Comparison of ENCODE assay signal across 21 cellular contexts in genomic region chr14:70952485-70952884, GRCh38.
"Had no signal": no experiment of that assay in that cellular context is flagged by ENCODE, and none has a peak within 500 bp of the region (broad histone marks: within the 10 kb centered on the region; RNA-seq: fewer than 3 reads in every experiment).

No MANE protein-coding gene starts in this region.

- H3K9ac ChIP-seq: neural progenitor cell had no signal

- H3K27me3 Mint-ChIP-seq: activated B cell treated with CpG ODN at 0.5 μM for 24 hours; activated CD8-positive, alpha-beta memory T cell treated with anti-CD3 and anti-CD28 coated beads, Interleukin-2, amount 10 ng/mL, durations not matched to agents 7 days and 5 days; activated naive CD4-positive, alpha-beta T cell treated with anti-CD3 and anti-CD28 coated beads, Interleukin-2, amount 10 ng/mL, durations not matched to agents 7 days and 5 days had no signal

- H3K4me1 Mint-ChIP-seq: neural progenitor cell had no signal

- H3K4me2 ChIP-seq: neural progenitor cell had no signal

- ATAC-seq: activated CD8-positive, alpha-beta memory T cell treated with anti-CD3 and anti-CD28 coated beads, Interleukin-2, amount 10 ng/mL, durations not matched to agents 7 days and 5 days; activated CD8-positive, alpha-beta T cell treated with anti-CD3 and anti-CD28 coated beads, Interleukin-2, amount 10 ng/mL, durations not matched to agents 7 days and 5 days; gastroesophageal sphincter; left lobe of liver; natural killer cell; right lobe of liver had no signal

- H3K4me3 Mint-ChIP-seq: activated B cell treated with CpG ODN at 0.5 μM for 24 hours; activated CD8-positive, alpha-beta memory T cell treated with anti-CD3 and anti-CD28 coated beads, Interleukin-2, amount 10 ng/mL, durations not matched to agents 7 days and 5 days; activated CD8-positive, alpha-beta T cell treated with anti-CD3 and anti-CD28 coated beads, Interleukin-2, amount 10 ng/mL, durations not matched to agents 7 days and 5 days; activated naive CD4-positive, alpha-beta T cell treated with anti-CD3 and anti-CD28 coated beads, Interleukin-2, amount 10 ng/mL, durations not matched to agents 7 days and 5 days; natural killer cell; neural progenitor cell; T-helper 2 cell treated with Interferon-gamma antibody and Interleukin-4, amounts not matched to agents 5 μg/mL and 100 μg/mL, for 36 hours had no signal

- H3K4me3 ChIP-seq: colonic mucosa, gastroesophageal sphincter, lung, neural progenitor cell, right lobe of liver, transverse colon had no signal

- H2AFZ ChIP-seq: neural progenitor cell had no signal

- H3K27me3 ChIP-seq: colonic mucosa, gastroesophageal sphincter, neural progenitor cell, right lobe of liver, transverse colon had no signal

- H3K27ac ChIP-seq: colonic mucosa, gastroesophageal sphincter, neural progenitor cell, right lobe of liver, transverse colon had no signal

- H3K4me1 ChIP-seq: neural progenitor cell had no signal

- H3K27ac Mint-ChIP-seq: activated B cell treated with CpG ODN at 0.5 μM for 24 hours; activated CD8-positive, alpha-beta memory T cell treated with anti-CD3 and anti-CD28 coated beads, Interleukin-2, amount 10 ng/mL, durations not matched to agents 7 days and 5 days; activated CD8-positive, alpha-beta T cell treated with anti-CD3 and anti-CD28 coated beads, Interleukin-2, amount 10 ng/mL, durations not matched to agents 7 days and 5 days; activated naive CD4-positive, alpha-beta T cell treated with anti-CD3 and anti-CD28 coated beads, Interleukin-2, amount 10 ng/mL, durations not matched to agents 7 days and 5 days; neural progenitor cell; T-helper 2 cell treated with Interferon-gamma antibody and Interleukin-4, amounts not matched to agents 5 μg/mL and 100 μg/mL, for 36 hours had no signal

- DNase-seq: activated B cell treated with CpG ODN at 0.5 μM for 24 hours; activated CD8-positive, alpha-beta memory T cell treated with anti-CD3 and anti-CD28 coated beads, Interleukin-2, amount 10 ng/mL, durations not matched to agents 7 days and 5 days; activated CD8-positive, alpha-beta T cell treated with anti-CD3 and anti-CD28 coated beads, Interleukin-2, amount 10 ng/mL, durations not matched to agents 7 days and 5 days; activated gamma-delta T cell; activated naive CD4-positive, alpha-beta T cell treated with anti-CD3 and anti-CD28 coated beads, Interleukin-2, amount 10 ng/mL, durations not matched to agents 7 days and 5 days; anterior cingulate cortex; cerebellar nuclear complex; colonic mucosa; effector CD8-positive, alpha-beta T cell; hypothalamus; mesendoderm; natural killer cell; right lobe of liver; stimulated activated CD4-positive, alpha-beta T cell treated with anti-CD3 and anti-CD28 coated beads, Interleukin-2, amount 100 ng/mL, for 48 hours; stimulated activated naive CD4-positive, alpha-beta T cell treated with Interleukin-2 at 50 U/mL for 16 hours; transverse colon had no signal

- H3K9me3 ChIP-seq: colonic mucosa had no signal
